In genomic region chr5:179754024-179754423, GRCh38 we compare ENCODE assay signal across 21 cellular contexts. TPM values are rescaled to one million over a fixed set of nuclear protein-coding genes. Genes with fewer than 3 reads are reported as not detected.
DNase-seq lines count a peak whose midpoint lies in the region; ATAC-seq and TF ChIP-seq lines count a peak whose summit lies in the region.
"Had no signal": no experiment of that assay in that cellular context is flagged by ENCODE, and none has a peak within 500 bp of the region (broad histone marks: within the 10 kb centered on the region; RNA-seq: fewer than 3 reads in every experiment).

No MANE protein-coding gene starts in this region.

- H3K27ac Mint-ChIP-seq in activated CD4-positive, alpha-beta T cell treated with anti-CD3 and anti-CD28 coated beads for 36 hours = peak overlapping the region; percentile 71
- peak overlapping the region; percentile 29 to 74 (median 71) for H3K27ac Mint-ChIP-seq in CD4-positive, CD25-positive, alpha-beta regulatory T cell
- H3K27ac Mint-ChIP-seq in WTC11 (peak overlapping the region; percentile 75), mesothelial cell of epicardium (peak overlapping the region; percentile 14)
- peak overlapping the region in 3 of 8 donors; percentile 50 to 53 (median 51) for H3K27ac Mint-ChIP-seq in CD8-positive, alpha-beta memory T cell
- H3K27ac Mint-ChIP-seq: HFFc6 had no signal

- no peaks in the 10 kb centered on the region for H3K27me3 ChIP-seq in CD4-positive, CD25-positive, alpha-beta regulatory T cell (ENCODE audit: control insufficient read depth, insufficient read depth, low read length)
- no peaks in the 10 kb centered on the region for H3K27me3 ChIP-seq in CD8-positive, alpha-beta memory T cell (ENCODE audit: insufficient read depth, low read length, poor library complexity, severe bottlenecking)
- H3K27me3 ChIP-seq: breast epithelium, foreskin keratinocyte had no signal

- H3K4me1 Mint-ChIP-seq in activated CD4-positive, alpha-beta T cell treated with anti-CD3 and anti-CD28 coated beads for 36 hours = peaks cover 39% of the 10 kb centered on the region
- peaks cover 18 to 62% (median 49%) of the 10 kb centered on the region in 4 donors for H3K4me1 Mint-ChIP-seq in CD4-positive, CD25-positive, alpha-beta regulatory T cell
- peaks cover 28% of the 10 kb centered on the region for H3K4me1 Mint-ChIP-seq in WTC11
- H3K4me1 Mint-ChIP-seq in mesothelial cell of epicardium = peaks cover 26% of the 10 kb centered on the region
- H3K4me1 Mint-ChIP-seq in CD8-positive, alpha-beta memory T cell = peaks cover 40 to 61% (median 41%) of the 10 kb centered on the region in 3 donors

- TF ChIP-seq CTCF in WTC11 (IDR thresholded peaks at IDR 0.05) = no peak
- no peak for TF ChIP-seq CTCF in mesothelial cell of epicardium (IDR thresholded peaks at IDR 0.05; ENCODE audit: unreplicated experiment)

- intact Hi-C loops in activated CD4-positive, alpha-beta T cell treated with anti-CD3 and anti-CD28 coated beads for 36 hours (cut with DNase I, micrococcal nuclease) = no loop called here

- H3K9me3 ChIP-seq in CD4-positive, CD25-positive, alpha-beta regulatory T cell (ENCODE audit: control insufficient read depth in 2 of 2, low read length in 2 of 2) = no peaks in the 10 kb centered on the region
- no peaks in the 10 kb centered on the region for H3K9me3 ChIP-seq in CD8-positive, alpha-beta memory T cell (ENCODE audit: low read length)
- H3K9me3 ChIP-seq: A549, breast epithelium had no signal

- POLR2A ChIA-PET in activated CD4-positive, alpha-beta T cell treated with anti-CD3 and anti-CD28 coated beads for 36 hours (lab: Charles Lee) = no interaction called here
- POLR2A ChIA-PET in WTC11 (lab: Charles Lee) = interaction anchor here (1.0 kb wide), 1 partner anchor 21 kb away, joined by 4 read pairs; the partner anchor contains the start of gene MAML1
- POLR2A ChIA-PET in CD8-positive, alpha-beta memory T cell (lab: Charles Lee) = no interaction called here

- CTCF ChIA-PET in activated CD4-positive, alpha-beta T cell treated with anti-CD3 and anti-CD28 coated beads for 36 hours (lab: Charles Lee) = interaction anchor here (0.6 to 1.2 kb wide), 2 partner anchors 9 to 12 kb away, joined by 3 to 7 read pairs; no protein-coding TSS in a partner anchor
- CTCF ChIA-PET in WTC11 (lab: Charles Lee) = interaction anchor here (0.5 to 2.3 kb wide), 3 partner anchors 9 to 86 kb away, joined by 3 to 23 read pairs (median 8); no protein-coding TSS in a partner anchor
- CTCF ChIA-PET in CD8-positive, alpha-beta memory T cell (lab: Charles Lee) = interaction anchor here (1.2 to 1.4 kb wide), 2 partner anchors 9 to 15 kb away, joined by 3 to 6 read pairs; no protein-coding TSS in a partner anchor

- no peak for DNase-seq in activated CD4-positive, alpha-beta T cell treated with anti-CD3 and anti-CD28 coated beads for 36 hours
- DNase-seq in activated CD4-positive, alpha-beta T cell treated with anti-CD3 and anti-CD28 coated beads for 4 hours = no peak
- no peak for DNase-seq in CD4-positive, CD25-positive, alpha-beta regulatory T cell
- DNase-seq in WTC11 (ENCODE audit: low spot score) (peak; percentile 0), mesothelial cell of epicardium (ENCODE audit: low spot score in 2 of 2, unreplicated experiment in 2 of 2) (no peak), hepatic stellate cell (ENCODE audit: low spot score) (no peak), GDM1 (lab: John Stamatoyannopoulos, UW) (no peak)
- no peak for DNase-seq in CD8-positive, alpha-beta memory T cell
- DNase-seq: activated T-cell treated with anti-CD3 and anti-CD28 coated beads for 4 hours, dermis blood vessel endothelial cell, DMS79, foreskin keratinocyte, HFFc6, IMR-90, NCI-H446, substantia nigra had no signal

- ATAC-seq in activated CD4-positive, alpha-beta T cell treated with anti-CD3 and anti-CD28 coated beads for 36 hours = no peak
- no peak for ATAC-seq in CD4-positive, CD25-positive, alpha-beta regulatory T cell (ENCODE audit: low read depth in 2 of 2)
- ATAC-seq in WTC11 = no peak
- ATAC-seq: foreskin keratinocyte had no signal

- no peak overlapping the region for H3K4me3 Mint-ChIP-seq in activated CD4-positive, alpha-beta T cell treated with anti-CD3 and anti-CD28 coated beads for 36 hours
- peak overlapping the region in 3 of 4 donors; percentile 6 to 50 (median 44) for H3K4me3 Mint-ChIP-seq in CD4-positive, CD25-positive, alpha-beta regulatory T cell
- no peak overlapping the region for H3K4me3 Mint-ChIP-seq in WTC11
- no peak overlapping the region for H3K4me3 Mint-ChIP-seq in mesothelial cell of epicardium
- H3K4me3 Mint-ChIP-seq in CD8-positive, alpha-beta memory T cell = no peak overlapping the region
- H3K4me3 Mint-ChIP-seq: HFFc6, nephron had no signal

- H3K27ac ChIP-seq in CD4-positive, CD25-positive, alpha-beta regulatory T cell (ENCODE audit: insufficient read depth, low read length, poor library complexity, severe bottlenecking) = no peak overlapping the region
- H3K27ac ChIP-seq in CD8-positive, alpha-beta memory T cell (ENCODE audit: low read depth, low read length) = no peak overlapping the region
- H3K27ac ChIP-seq: A549, breast epithelium, foreskin keratinocyte, HL-60 had no signal

- H3K9me3 Mint-ChIP-seq in activated CD4-positive, alpha-beta T cell treated with anti-CD3 and anti-CD28 coated beads for 36 hours (ENCODE audit: low read depth) = no peaks in the 10 kb centered on the region
- no peaks in the 10 kb centered on the region for H3K9me3 Mint-ChIP-seq in CD4-positive, CD25-positive, alpha-beta regulatory T cell
- no peaks in the 10 kb centered on the region for H3K9me3 Mint-ChIP-seq in WTC11
- no peaks in the 10 kb centered on the region for H3K9me3 Mint-ChIP-seq in mesothelial cell of epicardium
- H3K9me3 Mint-ChIP-seq in CD8-positive, alpha-beta memory T cell = no peaks in the 10 kb centered on the region
- H3K9me3 Mint-ChIP-seq: HFFc6, nephron had no signal

- H3K4me3 ChIP-seq in CD4-positive, CD25-positive, alpha-beta regulatory T cell (ENCODE audit: low read depth, low read length) = peak overlapping the region; percentile 54
- H3K4me3 ChIP-seq in CD8-positive, alpha-beta memory T cell (ENCODE audit: low read length) = no peak overlapping the region
- H3K4me3 ChIP-seq: A549, breast epithelium had no signal

- peaks cover 11% of the 10 kb centered on the region for H3K36me3 Mint-ChIP-seq in activated CD4-positive, alpha-beta T cell treated with anti-CD3 and anti-CD28 coated beads for 36 hours (ENCODE audit: low read depth)
- peaks cover 10% of the 10 kb centered on the region for H3K36me3 Mint-ChIP-seq in CD4-positive, CD25-positive, alpha-beta regulatory T cell
- peaks cover 9% of the 10 kb centered on the region; the same call in 1 of the 2 replicates for H3K36me3 Mint-ChIP-seq in WTC11
- H3K36me3 Mint-ChIP-seq in mesothelial cell of epicardium = peaks cover 8% of the 10 kb centered on the region
- H3K36me3 Mint-ChIP-seq in CD8-positive, alpha-beta memory T cell = peaks cover 0 to 24% (median 3%) of the 10 kb centered on the region in 3 donors

- H3K4me1 ChIP-seq in CD4-positive, CD25-positive, alpha-beta regulatory T cell (ENCODE audit: control insufficient read depth, insufficient read depth, low read length, poor library complexity, severe bottlenecking) = peaks cover 33% of the 10 kb centered on the region
- H3K4me1 ChIP-seq in CD8-positive, alpha-beta memory T cell (ENCODE audit: insufficient read depth, low read length) = peaks cover 14% of the 10 kb centered on the region
- H3K4me1 ChIP-seq: breast epithelium, foreskin keratinocyte had no signal

- no peaks in the 10 kb centered on the region for H3K27me3 Mint-ChIP-seq in activated CD4-positive, alpha-beta T cell treated with anti-CD3 and anti-CD28 coated beads for 36 hours
- no peaks in the 10 kb centered on the region for H3K27me3 Mint-ChIP-seq in CD4-positive, CD25-positive, alpha-beta regulatory T cell
- no peaks in the 10 kb centered on the region for H3K27me3 Mint-ChIP-seq in WTC11 (ENCODE audit: low read depth)
- no peaks in the 10 kb centered on the region for H3K27me3 Mint-ChIP-seq in mesothelial cell of epicardium (ENCODE audit: low read depth)
- no peaks in the 10 kb centered on the region for H3K27me3 Mint-ChIP-seq in CD8-positive, alpha-beta memory T cell

- H3K36me3 ChIP-seq in CD4-positive, CD25-positive, alpha-beta regulatory T cell (ENCODE audit: control insufficient read depth, insufficient read depth, low read length) = peaks cover 9% of the 10 kb centered on the region
- no peaks in the 10 kb centered on the region for H3K36me3 ChIP-seq in CD8-positive, alpha-beta memory T cell (ENCODE audit: insufficient read depth, low read length)
- H3K36me3 ChIP-seq: breast epithelium had no signal

RNA-seq across cellular contexts. Expression of gene MAML1, which starts 21.4 kb away (rescaled TPM):
- total RNA-seq in activated CD4-positive, alpha-beta T cell treated with anti-CD3 and anti-CD28 coated beads for 36 hours = 10 to 100 TPM; 25.4 to 32.6 TPM
- total RNA-seq in CD4-positive, CD25-positive, alpha-beta regulatory T cell = 39.5 TPM
- polyA plus RNA-seq in CD4-positive, CD25-positive, alpha-beta regulatory T cell = 1 to 10 TPM; 2.8 to 4.9 (median 3.8) TPM
- 40.5 to 42.2 TPM (median 42.2 TPM) in 3 replicates for total RNA-seq in WTC11 (2021)
- 47.6 to 50.6 TPM (median 49.6 TPM) in 3 replicates for total RNA-seq in mesothelial cell of epicardium
- 10 to 100 TPM; 30.4 to 30.9 TPM for total RNA-seq in CD8-positive, alpha-beta memory T cell
- polyA plus RNA-seq in CD8-positive, alpha-beta memory T cell = 9.1 TPM

RNA-seq across cellular contexts. Expression of gene LTC4S, which starts 39.8 kb away (rescaled TPM):
- under 1 TPM; 0.39 to 0.42 TPM for total RNA-seq in activated CD4-positive, alpha-beta T cell treated with anti-CD3 and anti-CD28 coated beads for 36 hours
- 2.8 TPM for total RNA-seq in CD4-positive, CD25-positive, alpha-beta regulatory T cell
- 1 to 10 TPM in 2 of 4 donors, under 1 TPM in 2; 0.48 to 4.3 (median 1.3) TPM for polyA plus RNA-seq in CD4-positive, CD25-positive, alpha-beta regulatory T cell
- 2.6 to 4.5 TPM (median 3.0 TPM) in 3 replicates for total RNA-seq in WTC11 (2021)
- total RNA-seq in mesothelial cell of epicardium = 4.7 to 5.2 TPM (median 5.0 TPM) in 3 replicates
- 1 to 10 TPM in 1 of 2 experiments, under 1 TPM in 1; 0.57 to 1.0 TPM for total RNA-seq in CD8-positive, alpha-beta memory T cell
- 4.0 TPM for polyA plus RNA-seq in CD8-positive, alpha-beta memory T cell
- total RNA-seq: HFFc6, IMR-90 had no signal
- polyA plus RNA-seq: A549, keratinocyte had no signal

RNA-seq across cellular contexts. Expression of gene MGAT4B, which starts 52.6 kb away (rescaled TPM):
- total RNA-seq in activated CD4-positive, alpha-beta T cell treated with anti-CD3 and anti-CD28 coated beads for 36 hours = 10 to 100 TPM; 52.4 to 62.8 TPM
- 134 TPM for total RNA-seq in CD4-positive, CD25-positive, alpha-beta regulatory T cell
- 10 to 100 TPM; 11.9 to 18.0 (median 13.8) TPM for polyA plus RNA-seq in CD4-positive, CD25-positive, alpha-beta regulatory T cell
- total RNA-seq in WTC11 (2021) (127 to 151 TPM (median 135 TPM) in 3 replicates), mesothelial cell of epicardium (131 to 133 TPM (median 131 TPM) in 3 replicates)
- 100 to 1,000 TPM in 1 of 2 experiments, 10 to 100 TPM in 1; 94.0 to 103 TPM for total RNA-seq in CD8-positive, alpha-beta memory T cell
- 21.0 TPM for polyA plus RNA-seq in CD8-positive, alpha-beta memory T cell

RNA-seq across cellular contexts. Expression of gene CANX, which starts 55.3 kb away (rescaled TPM):
- total RNA-seq in activated CD4-positive, alpha-beta T cell treated with anti-CD3 and anti-CD28 coated beads for 36 hours = 100 to 1,000 TPM; 472 to 554 TPM
- 180 TPM for total RNA-seq in CD4-positive, CD25-positive, alpha-beta regulatory T cell
- 100 to 1,000 TPM; 190 to 205 (median 199) TPM for polyA plus RNA-seq in CD4-positive, CD25-positive, alpha-beta regulatory T cell
- total RNA-seq in WTC11 (2021) = 493 to 611 TPM (median 500 TPM) in 3 replicates
- total RNA-seq in mesothelial cell of epicardium = 487 to 514 TPM (median 500 TPM) in 3 replicates
- 100 to 1,000 TPM; 694 to 710 TPM for total RNA-seq in CD8-positive, alpha-beta memory T cell
- polyA plus RNA-seq in CD8-positive, alpha-beta memory T cell = 283 TPM

Comparison
In these comparisons a context has a peak if more than half of its experiments do, and no peak if none do; other contexts are left out.
1. H3K4me3 Mint-ChIP-seq: peak in CD4-positive, CD25-positive, alpha-beta regulatory T cell (3 of 4); none in activated CD4-positive, alpha-beta T cell treated with anti-CD3 and anti-CD28 coated beads for 36 hours (single experiment), WTC11 (single experiment), mesothelial cell of epicardium (single experiment) and CD8-positive, alpha-beta memory T cell (0 of 7).